In the genomic region with DNA sequence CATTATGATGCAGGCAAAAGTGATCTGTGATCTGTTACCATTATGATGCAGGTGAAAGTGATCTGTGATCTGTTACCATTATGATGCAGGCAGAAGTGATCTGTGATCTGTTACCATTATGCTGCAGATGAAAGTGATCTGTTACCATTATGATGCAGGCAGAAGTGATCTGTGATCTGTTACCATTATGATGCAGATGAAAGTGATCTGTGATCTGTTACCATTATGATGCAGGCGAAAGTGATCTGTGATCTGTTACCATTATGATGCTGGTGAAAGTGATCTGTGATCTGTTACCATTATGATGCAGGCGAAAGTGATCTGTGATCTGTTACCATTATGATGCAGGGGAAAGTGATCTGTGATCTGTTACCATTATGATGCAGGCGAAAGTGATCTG, we compare ENCODE assay signal across 2 cellular contexts.
TF ChIP-seq lines count a peak whose summit lies in the region.

No MANE protein-coding gene starts in this region.

TF ChIP-seq in HEK293, 187 proteins besides CTCF, POLR2A, EP300 and RAD21:
- TF ChIP-seq PRDM1 (tag by site-specific recombination; IDR thresholded peaks at IDR 0.05) = peak; percentile 74

TF ChIP-seq in H1, 55 proteins besides CTCF, POLR2A, EP300 and RAD21:
- TF ChIP-seq, protein P1, sequence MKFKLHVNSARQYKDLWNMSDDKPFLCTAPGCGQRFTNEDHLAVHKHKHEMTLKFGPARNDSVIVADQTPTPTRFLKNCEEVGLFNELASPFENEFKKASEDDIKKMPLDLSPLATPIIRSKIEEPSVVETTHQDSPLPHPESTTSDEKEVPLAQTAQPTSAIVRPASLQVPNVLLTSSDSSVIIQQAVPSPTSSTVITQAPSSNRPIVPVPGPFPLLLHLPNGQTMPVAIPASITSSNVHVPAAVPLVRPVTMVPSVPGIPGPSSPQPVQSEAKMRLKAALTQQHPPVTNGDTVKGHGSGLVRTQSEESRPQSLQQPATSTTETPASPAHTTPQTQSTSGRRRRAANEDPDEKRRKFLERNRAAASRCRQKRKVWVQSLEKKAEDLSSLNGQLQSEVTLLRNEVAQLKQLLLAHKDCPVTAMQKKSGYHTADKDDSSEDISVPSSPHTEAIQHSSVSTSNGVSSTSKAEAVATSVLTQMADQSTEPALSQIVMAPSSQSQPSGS (IDR thresholded peaks at IDR 0.05; ENCODE audit: low read length) = peak; percentile 85; the same call in 1 of the 2 replicates
